Comparison of ENCODE assay signal across 15 cellular contexts in genomic region chr3:64885055-64885454, GRCh38.
DNase-seq lines count a peak whose midpoint lies in the region; ATAC-seq, FAIRE-seq and TF ChIP-seq lines count a peak whose summit lies in the region.
"Had no signal": no experiment of that assay in that cellular context is flagged by ENCODE, and none has a peak within 500 bp of the region (broad histone marks: within the 10 kb centered on the region; RNA-seq: fewer than 3 reads in every experiment).

No MANE protein-coding gene starts in this region.

- TF ChIP-seq EP300 in SK-N-SH (IDR thresholded peaks at IDR 0.05; ENCODE audit: borderline replicate concordance in 1 of 2, low read depth in 1 of 2, low read length in 1 of 2) = peak in 1 of 2 experiments; percentile 72; a peak in 2 of 4 replicates

- H3K9ac ChIP-seq in SK-N-SH = no peak overlapping the region
- H3K9ac ChIP-seq: BLaER1 had no signal

- in situ Hi-C loops in gastrocnemius medialis (cut with MboI; ENCODE audit: low sequenced_read_pairs in 4 of 4) = no loop called here

- peaks cover 0 to 15% (median 0%) of the 10 kb centered on the region in 11 donors for H3K9me3 ChIP-seq in heart right ventricle
- no peaks in the 10 kb centered on the region for H3K9me3 ChIP-seq in SK-N-SH
- no peaks in the 10 kb centered on the region for H3K9me3 ChIP-seq in gastrocnemius medialis
- H3K9me3 ChIP-seq: Caco-2, HAP-1 had no signal

- intact Hi-C loops in heart right ventricle (cut with DNase I) = no loop called here
- intact Hi-C loops in left cardiac atrium (cut with DNase I) = no loop called here
- intact Hi-C loops in gastrocnemius medialis (cut with DNase I; ENCODE audit: low total_unique reads) = no loop called here
- intact Hi-C loops in lower leg skin (cut with DNase I; ENCODE audit: low total_unique reads) = no loop called here

- TF ChIP-seq RAD21 in SK-N-SH (IDR thresholded peaks at IDR 0.05; ENCODE audit: low read length) = no peak

- CTCF ChIA-PET in SK-N-SH (lab: Yijun Ruan, JAX) = interaction anchor here (0.6 kb wide), 1 partner anchor 346 kb away, joined by 3 read pairs; no protein-coding TSS in a partner anchor

- no peak overlapping the region for H2AFZ ChIP-seq in SK-N-SH (ENCODE audit: low read depth)

- no peak overlapping the region for H3K4me2 ChIP-seq in SK-N-SH
- H3K4me2 ChIP-seq: BLaER1 had no signal

- H3K9me2 ChIP-seq in SK-N-SH = no peaks in the 10 kb centered on the region

- WGBS in heart right ventricle, 2 donors = 51 to 72% methylated on average over 3 of the region's 3 CpGs
- WGBS in SK-N-SH (ENCODE audit: low lambda C conversion rate) = 44% methylated on average over 3 of the region's 3 CpGs
- WGBS in lower leg skin, 2 donors = 64% methylated on average over 3 of the region's 3 CpGs

- no peak for TF ChIP-seq CTCF in heart right ventricle (IDR thresholded peaks at IDR 0.05)
- TF ChIP-seq CTCF in SK-N-SH (IDR thresholded peaks at IDR 0.05) = no peak
- TF ChIP-seq CTCF in gastrocnemius medialis (IDR thresholded peaks at IDR 0.05 in 4 of 5, conservative IDR thresholded peaks at IDR 0.05 in 1 of 5) = no peak
- no peak for TF ChIP-seq CTCF in lower leg skin (IDR thresholded peaks at IDR 0.05)

- no peaks in the 10 kb centered on the region for H4K20me1 ChIP-seq in SK-N-SH (ENCODE audit: insufficient read depth)
- H4K20me1 ChIP-seq: BLaER1 had no signal

- ATAC-seq in heart right ventricle (no peak), left cardiac atrium (no peak), gastrocnemius medialis (no peak)

- H3K4me1 ChIP-seq in heart right ventricle (peaks cover 0 to 32% (median 12%) of the 10 kb centered on the region in 9 donors), SK-N-SH (ENCODE audit: control insufficient read depth in 1 of 2, insufficient read depth in 2 of 2, low read depth in 1 of 2, low read length in 1 of 2) (peaks cover 0 to 6% of the 10 kb centered on the region in 2 experiments; a peak in 2 of 4 replicates), gastrocnemius medialis (peaks cover 19 to 20% of the 10 kb centered on the region in 2 donors)
- H3K4me1 ChIP-seq: Caco-2, HAP-1 had no signal

- peak; percentile 77 for FAIRE-seq in endometrium (lab: Jason Lieb, UNC)
- FAIRE-seq: H1 had no signal

- H3K36me3 ChIP-seq in heart right ventricle (no peaks in the 10 kb centered on the region), SK-N-SH (replicated peaks in 1 of 2; ENCODE audit: control insufficient read depth in 1 of 2, insufficient read depth in 2 of 2, low read length in 1 of 2) (no peaks in the 10 kb centered on the region), gastrocnemius medialis (no peaks in the 10 kb centered on the region)
- H3K36me3 ChIP-seq: BLaER1, HAP-1 had no signal

- H3K27me3 ChIP-seq in heart right ventricle (no peaks in the 10 kb centered on the region), SK-N-SH (ENCODE audit: insufficient read depth) (no peaks in the 10 kb centered on the region), gastrocnemius medialis (no peaks in the 10 kb centered on the region)
- H3K27me3 ChIP-seq: BLaER1 had no signal

- DNase-seq in heart right ventricle (no peak), left cardiac atrium (no peak), SK-N-SH (no peak), gastrocnemius medialis (no peak), DMS 273 (lab: John Stamatoyannopoulos, UW; ENCODE audit: unreplicated experiment) (no peak), lower leg skin (ENCODE audit: low spot score in 2 of 2) (no peak), ureter (ENCODE audit: low spot score) (no peak)
- DNase-seq: 8988T; AML-193; Caco-2; CD8-positive, alpha-beta memory T cell had no signal

- POLR2A ChIA-PET in SK-N-SH (lab: Yijun Ruan, JAX) = no interaction called here

- no peaks in the 10 kb centered on the region for H3K79me2 ChIP-seq in SK-N-SH (ENCODE audit: insufficient read depth)

- peak overlapping the region in 6 of 10 donors; percentile 23 to 69 (median 46) for H3K27ac ChIP-seq in heart right ventricle
- peak overlapping the region in 1 of 2 experiments; percentile 73; a peak in 2 of 4 replicates for H3K27ac ChIP-seq in SK-N-SH (ENCODE audit: low read depth in 2 of 2, low read length in 1 of 2)
- peak overlapping the region; percentile 55 to 70 (median 58) for H3K27ac ChIP-seq in gastrocnemius medialis
- H3K27ac ChIP-seq: BLaER1 had no signal

- no peak for TF ChIP-seq POLR2A in gastrocnemius medialis (IDR thresholded peaks at IDR 0.05)
- TF ChIP-seq POLR2A in lower leg skin (IDR thresholded peaks at IDR 0.05) = no peak

- H3F3A ChIP-seq in SK-N-SH (replicated peaks; ENCODE audit: insufficient read depth) = no peaks in the 10 kb centered on the region

- H3K4me3 ChIP-seq in heart right ventricle = no peak overlapping the region
- no peak overlapping the region for H3K4me3 ChIP-seq in SK-N-SH (ENCODE audit: low read depth in 2 of 2, low read length in 1 of 2)
- no peak overlapping the region for H3K4me3 ChIP-seq in gastrocnemius medialis
- no peak overlapping the region for H3K4me3 ChIP-seq in lower leg skin (ENCODE audit: low read depth, poor library complexity, severe bottlenecking)
- H3K4me3 ChIP-seq: BLaER1, HAP-1 had no signal

TF ChIP-seq in SK-N-SH, 30 proteins besides CTCF, POLR2A, EP300 and RAD21:
- no peak for TF ChIP-seq CHD2 (IDR thresholded peaks at IDR 0.05; ENCODE audit: low read length, partially characterized antibody)
- no peak for TF ChIP-seq NRF1 (IDR thresholded peaks at IDR 0.05; ENCODE audit: low read depth, low read length)
- no peak for TF ChIP-seq MXI1 (IDR thresholded peaks at IDR 0.05; ENCODE audit: low read depth, low read length)
- peak; percentile 52; the same call in 1 of the 2 replicates for TF ChIP-seq RCOR1 (IDR thresholded peaks at IDR 0.05; ENCODE audit: low read length)
TF ChIP-seq in SK-N-SH: peak in this region for 1.
